ENCODE assay signal across 22 cellular contexts in the genomic region with DNA sequence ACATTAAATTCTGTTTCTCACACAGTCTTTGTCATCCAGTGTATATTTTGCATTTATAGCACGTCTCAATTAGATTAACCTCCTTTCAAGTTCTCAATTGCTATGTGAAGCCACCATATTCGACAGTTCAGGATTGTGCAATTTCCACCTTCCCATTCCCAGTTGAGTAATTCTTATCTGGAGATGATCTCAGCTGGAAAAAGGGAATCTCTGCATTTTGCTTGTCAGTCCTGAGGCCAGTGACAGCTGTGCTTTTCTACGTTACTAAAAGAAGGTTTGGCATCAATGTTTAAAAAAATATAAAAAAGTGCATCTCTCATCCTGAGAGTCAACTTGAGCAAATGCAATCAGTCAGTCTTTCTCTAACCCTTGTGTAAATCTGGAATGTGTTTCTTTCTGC.
DNase-seq lines count a peak whose midpoint lies in the region; FAIRE-seq and TF ChIP-seq lines count a peak whose summit lies in the region.
"Had no signal": no experiment of that assay in that cellular context is flagged by ENCODE, and none has a peak within 500 bp of the region (broad histone marks: within the 10 kb centered on the region; RNA-seq: fewer than 3 reads in every experiment).

No MANE protein-coding gene starts in this region.

- H3K27me3 Mint-ChIP-seq in nephron progenitor cell (ENCODE audit: low read depth, poor library complexity): no peaks in the 10 kb centered on the region

- H3K36me3 Mint-ChIP-seq in nephron progenitor cell (ENCODE audit: low read depth): peaks cover 4% of the 10 kb centered on the region
- H3K36me3 Mint-ChIP-seq: CD14-positive monocyte had no signal

- TF ChIP-seq CTCF in nephron progenitor cell (IDR thresholded peaks at IDR 0.05): no peak

- peaks cover 5% of the 10 kb centered on the region for H3K9me3 Mint-ChIP-seq in nephron progenitor cell
- H3K9me3 Mint-ChIP-seq: T-helper 1 cell treated with Interleukin-12 subunit alpha and Interleukin-12 subunit beta and Interleukin-4 antibody, amounts not matched to agents 30 μg/mL and 1 μg/mL, for 36 hours had no signal

- H3K4me3 Mint-ChIP-seq in nephron progenitor cell: no peak overlapping the region
- H3K4me3 Mint-ChIP-seq: activated T-cell treated with anti-CD3 and anti-CD28 coated beads, Interleukin-2, amount 50 U/mL, for 4 hours; CD14-positive monocyte; neural crest cell; T-helper 1 cell treated with Interleukin-12 subunit alpha and Interleukin-12 subunit beta and Interleukin-4 antibody, amounts not matched to agents 30 μg/mL and 1 μg/mL, for 36 hours had no signal

- no peak for FAIRE-seq in GM19239 (lab: Jason Lieb, UNC)
- FAIRE-seq: colon had no signal

- H3K27ac Mint-ChIP-seq in nephron progenitor cell: no peak overlapping the region
- H3K27ac Mint-ChIP-seq: CD14-positive monocyte; T-helper 1 cell treated with Interleukin-12 subunit alpha and Interleukin-12 subunit beta and Interleukin-4 antibody, amounts not matched to agents 30 μg/mL and 1 μg/mL, for 36 hours had no signal

- no peaks in the 10 kb centered on the region for H3K4me1 Mint-ChIP-seq in nephron progenitor cell
- H3K4me1 Mint-ChIP-seq: CD14-positive monocyte, neural crest cell had no signal

- peak; percentile 20 for DNase-seq in EL
- peak; percentile 15 for DNase-seq in M059J (ENCODE audit: low read depth)
- peak; percentile 5 for DNase-seq in fibroblast of gingiva (ENCODE audit: low read depth)
- peak; percentile 53 for DNase-seq in myocyte (ENCODE audit: low read depth)
- no peak for DNase-seq in nephron progenitor cell
- DNase-seq in GM19239 (ENCODE audit: insufficient read length, low spot score): no peak
- no peak for DNase-seq in DMS79 (lab: John Stamatoyannopoulos, UW)
- no peak for DNase-seq in SIG-M5 treated with dmso at 0.1 percent for 504 hours (lab: John Stamatoyannopoulos, UW; ENCODE audit: unreplicated experiment)
- DNase-seq: activated CD8-positive, alpha-beta memory T cell treated with anti-CD3 and anti-CD28 coated beads for 24 hours; activated T-cell treated with anti-CD3 and anti-CD28 coated beads, Interleukin-2, amount 50 U/mL, for 4 hours; brain microvascular endothelial cell; effector CD8-positive, alpha-beta T cell; KG1; midbrain; NCI-H2171 treated with DMSO at 0.1 percent for 48 hours; NCI-H526 treated with DMSO at 0.1 percent for 48 hours; Peyer's patch; stimulated activated CD8-positive, alpha-beta memory T cell treated with anti-CD3 and anti-CD28 coated beads, Interleukin-4, amount 100 ng/mL, for 48 hours had no signal

Comparison
In these comparisons a context has a peak if more than half of its experiments do, and no peak if none do; other contexts are left out.
1. DNase-seq: peak in EL (single experiment), M059J (single experiment), fibroblast of gingiva (single experiment) and myocyte (single experiment); none in nephron progenitor cell (single experiment), GM19239 (single experiment), DMS79 (single experiment) and SIG-M5 treated with dmso at 0.1 percent for 504 hours (single experiment).